13 cellular contexts compared by ENCODE assay signal in genomic region chr1:183002797-183003594, GRCh38. TPM values are rescaled to one million over a fixed set of nuclear protein-coding genes. Genes with fewer than 3 reads are reported as not detected.
DNase-seq lines count a peak whose midpoint lies in the region; ATAC-seq, FAIRE-seq and TF ChIP-seq lines count a peak whose summit lies in the region.
"Had no signal": no experiment of that assay in that cellular context is flagged by ENCODE, and none has a peak within 500 bp of the region (broad histone marks: within the 10 kb centered on the region; RNA-seq: fewer than 3 reads in every experiment).

No MANE protein-coding gene starts in this region.

- peaks cover 0 to 6% (median 0%) of the 10 kb centered on the region in 11 experiments; a peak in 3 of 22 replicates for H3K9me3 ChIP-seq in BLaER1 treated with 17β-estradiol and CSF1 and Interleukin-3, amounts not matched to agents 10 nM and 100 nM (replicated peaks in 1 of 11)
- H3K9me3 ChIP-seq in osteoblast (ENCODE audit: low read depth, low read length), result no peaks in the 10 kb centered on the region
- no peaks in the 10 kb centered on the region for H3K9me3 ChIP-seq in mucosa of descending colon
- no peaks in the 10 kb centered on the region for H3K9me3 ChIP-seq in CD8-positive, alpha-beta T cell (ENCODE audit: low read length)

- peak overlapping the region; percentile 52 to 81 (median 65); a peak in 21 of 22 replicates for H3K4me2 ChIP-seq in BLaER1 treated with 17β-estradiol and CSF1 and Interleukin-3, amounts not matched to agents 10 nM and 100 nM
- H3K4me2 ChIP-seq in osteoblast (ENCODE audit: insufficient read depth, low read length), result peak overlapping the region; percentile 60

- H3K79me2 ChIP-seq in osteoblast (ENCODE audit: insufficient read depth, low read length), result no peaks in the 10 kb centered on the region

- ATAC-seq in mucosa of descending colon, result no peak
- ATAC-seq in CD8-positive, alpha-beta T cell, result no peak
- ATAC-seq: natural killer cell had no signal

- H3K4me3 ChIP-seq in BLaER1 treated with 17β-estradiol and CSF1 and Interleukin-3, amounts not matched to agents 10 nM and 100 nM, result peak overlapping the region in 1 of 10 experiments; percentile 20; a peak in 3 of 20 replicates
- no peak overlapping the region for H3K4me3 ChIP-seq in foreskin fibroblast (ENCODE audit: low read depth in 1 of 2, low read length in 2 of 2)
- no peak overlapping the region for H3K4me3 ChIP-seq in osteoblast (ENCODE audit: insufficient read depth, low read length)
- no peak overlapping the region for H3K4me3 ChIP-seq in mucosa of descending colon
- H3K4me3 ChIP-seq in CD8-positive, alpha-beta T cell (ENCODE audit: low read depth, low read length), result no peak overlapping the region

- peaks cover 4% of the 10 kb centered on the region for H3K9me3 Mint-ChIP-seq in CD8-positive, alpha-beta T cell
- H3K9me3 Mint-ChIP-seq: natural killer cell had no signal

- no peaks in the 10 kb centered on the region for H3K27me3 ChIP-seq in BLaER1 treated with 17β-estradiol and CSF1 and Interleukin-3, amounts not matched to agents 10 nM and 100 nM
- no peaks in the 10 kb centered on the region for H3K27me3 ChIP-seq in osteoblast (ENCODE audit: insufficient read depth, low read length)
- H3K27me3 ChIP-seq in CD8-positive, alpha-beta T cell (ENCODE audit: insufficient read depth, low read length), result peaks cover 4% of the 10 kb centered on the region

- no peaks in the 10 kb centered on the region for H3K36me3 ChIP-seq in BLaER1 treated with 17β-estradiol and CSF1 and Interleukin-3, amounts not matched to agents 10 nM and 100 nM
- H3K36me3 ChIP-seq in osteoblast (ENCODE audit: insufficient read depth, low read length) (no peaks in the 10 kb centered on the region), mucosa of descending colon (ENCODE audit: low read depth) (no peaks in the 10 kb centered on the region)
- H3K36me3 ChIP-seq in CD8-positive, alpha-beta T cell (ENCODE audit: insufficient read depth, low read length), result no peaks in the 10 kb centered on the region

- H3K9ac ChIP-seq in BLaER1 treated with 17β-estradiol and CSF1 and Interleukin-3, amounts not matched to agents 10 nM and 100 nM, result peak overlapping the region in 8 of 11 experiments; percentile 33 to 75 (median 65); a peak in 15 of 22 replicates

- H2AFZ ChIP-seq in osteoblast (ENCODE audit: low read length), result peak overlapping the region; percentile 50

- peaks cover 40% of the 10 kb centered on the region for H3K27me3 Mint-ChIP-seq in CD8-positive, alpha-beta T cell (ENCODE audit: low read depth)

- no peaks in the 10 kb centered on the region for H3K36me3 Mint-ChIP-seq in CD8-positive, alpha-beta T cell
- H3K36me3 Mint-ChIP-seq: CD4-positive, CD25-positive, alpha-beta regulatory T cell; natural killer cell had no signal

- peaks cover 15 to 42% (median 36%) of the 10 kb centered on the region in 10 experiments for H3K4me1 ChIP-seq in BLaER1 treated with 17β-estradiol and CSF1 and Interleukin-3, amounts not matched to agents 10 nM and 100 nM
- no peaks in the 10 kb centered on the region for H3K4me1 ChIP-seq in osteoblast (ENCODE audit: insufficient read depth, low read length)
- no peaks in the 10 kb centered on the region for H3K4me1 ChIP-seq in mucosa of descending colon (ENCODE audit: low read depth)
- no peaks in the 10 kb centered on the region for H3K4me1 ChIP-seq in CD8-positive, alpha-beta T cell (ENCODE audit: insufficient read depth, low read length)

- POLR2A ChIA-PET in CD8-positive, alpha-beta T cell (lab: Charles Lee), result no interaction called here

- no peaks in the 10 kb centered on the region for H4K20me1 ChIP-seq in BLaER1 treated with 17β-estradiol and CSF1 and Interleukin-3, amounts not matched to agents 10 nM and 100 nM
- no peaks in the 10 kb centered on the region for H4K20me1 ChIP-seq in osteoblast (ENCODE audit: insufficient read depth, low read length)

- FAIRE-seq in RCC 7860 (lab: Jason Lieb, UNC), result peak; percentile 84

- H3K4me1 Mint-ChIP-seq in CD8-positive, alpha-beta T cell (ENCODE audit: low read depth), result no peaks in the 10 kb centered on the region
- H3K4me1 Mint-ChIP-seq: CD4-positive, CD25-positive, alpha-beta regulatory T cell; natural killer cell had no signal

- no peak overlapping the region for H3K27ac Mint-ChIP-seq in CD8-positive, alpha-beta T cell
- H3K27ac Mint-ChIP-seq: CD4-positive, CD25-positive, alpha-beta regulatory T cell; natural killer cell had no signal

- DNase-seq in RCC 7860 (ENCODE audit: low spot score) (peak; percentile 2), foreskin fibroblast (peak; percentile 60 to 73), osteoblast (ENCODE audit: insufficient read length, low spot score, missing footprints) (no peak), mucosa of descending colon (no peak), superior temporal gyrus (ENCODE audit: extremely low spot score) (no peak)
- DNase-seq in central memory CD4-positive, alpha-beta T cell, result no peak
- DNase-seq in CD8-positive, alpha-beta T cell, result no peak
- DNase-seq: CD4-positive, CD25-positive, alpha-beta regulatory T cell; GDM1; natural killer cell; NCI-H2107; stimulated activated CD4-positive, alpha-beta T cell treated with anti-CD3 and anti-CD28 coated beads, Interleukin-15, amount 100 ng/mL, for 24 hours had no signal

- H3K27ac ChIP-seq in BLaER1 treated with 17β-estradiol and CSF1 and Interleukin-3, amounts not matched to agents 10 nM and 100 nM, result peak overlapping the region in 9 of 11 experiments; percentile 51 to 95 (median 88); a peak in 18 of 22 replicates
- H3K27ac ChIP-seq in osteoblast (ENCODE audit: low read depth, low read length), result no peak overlapping the region
- no peak overlapping the region for H3K27ac ChIP-seq in CD8-positive, alpha-beta T cell (ENCODE audit: low read depth, low read length)

- H3K4me3 Mint-ChIP-seq in CD8-positive, alpha-beta T cell, result no peak overlapping the region
- H3K4me3 Mint-ChIP-seq: CD4-positive, CD25-positive, alpha-beta regulatory T cell; natural killer cell had no signal

- intact Hi-C loops in mucosa of descending colon (cut with DNase I, micrococcal nuclease), result no loop called here
- intact Hi-C loops in CD8-positive, alpha-beta T cell (cut with DNase I, micrococcal nuclease), result no loop called here

- CTCF ChIA-PET in CD8-positive, alpha-beta T cell (lab: Charles Lee), result interaction anchor here (0.6 kb wide), 1 partner anchor 16 kb away, joined by 3 read pairs; no protein-coding TSS in a partner anchor

- no peak for TF ChIP-seq CTCF in foreskin fibroblast (IDR thresholded peaks at IDR 0.05; ENCODE audit: low read depth, low read length)
- no peak for TF ChIP-seq CTCF in osteoblast (IDR thresholded peaks at IDR 0.05; ENCODE audit: extremely low read depth, low read depth, low read length)
- TF ChIP-seq CTCF in mucosa of descending colon (IDR thresholded peaks at IDR 0.05), result no peak
- no peak for TF ChIP-seq CTCF in CD8-positive, alpha-beta T cell (IDR thresholded peaks at IDR 0.05)

RNA-seq across cellular contexts. Expression of gene LAMC1, which starts 20.2 kb away (rescaled TPM):
- 903 and 966 TPM in 2 replicates for total RNA-seq in osteoblast
- total RNA-seq in mucosa of descending colon, result 100 to 1,000 TPM in 1 of 3 donors, 10 to 100 TPM in 2; 22.5 to 137 (median 46.7) TPM
- total RNA-seq in CD8-positive, alpha-beta T cell, result under 1 TPM in 1 of 2 experiments, not detected in 1; 0.50 TPM

RNA-seq across cellular contexts. Expression of gene SHCBP1L, which starts 50.0 kb away (rescaled TPM):
- not detected in 2 replicates for total RNA-seq in osteoblast
- not detected for total RNA-seq in mucosa of descending colon
- total RNA-seq in CD8-positive, alpha-beta T cell, result not detected
- total RNA-seq: CD4-positive, CD25-positive, alpha-beta regulatory T cell; natural killer cell had no signal

Comparison
In these comparisons a context has a peak if more than half of its experiments do, and no peak if none do; other contexts are left out.
1. H3K27ac ChIP-seq: peak in BLaER1 treated with 17β-estradiol and CSF1 and Interleukin-3, amounts not matched to agents 10 nM and 100 nM (9 of 11); none in osteoblast (single experiment) and CD8-positive, alpha-beta T cell (single experiment).
2. DNase-seq: peak in RCC 7860 (single experiment) and foreskin fibroblast (2 of 2); none in osteoblast (single experiment), mucosa of descending colon (0 of 3), central memory CD4-positive, alpha-beta T cell (single experiment), CD8-positive, alpha-beta T cell (0 of 7) and superior temporal gyrus (single experiment).
3. RNA of gene LAMC1, which starts 20.2 kb away (total RNA-seq): 903 to 966 TPM in osteoblast and 22.5 to 137 TPM in mucosa of descending colon; 0.50 TPM in CD8-positive, alpha-beta T cell; every median in the first group is over 10 times any median in the second.